In genomic region chr16:16207935-16208334, GRCh38 we compare ENCODE assay signal across 5 cellular contexts. TPM values are rescaled to one million over a fixed set of nuclear protein-coding genes. Genes with fewer than 3 reads are reported as not detected.
"Had no signal": no experiment of that assay in that cellular context is flagged by ENCODE, and none has a peak within 500 bp of the region (broad histone marks: within the 10 kb centered on the region; RNA-seq: fewer than 3 reads in every experiment).

No MANE protein-coding gene starts in this region.

RNA-seq across cellular contexts. Expression of gene ABCC6, which starts 15.4 kb away (rescaled TPM):
- total RNA-seq: activated B cell treated with CpG ODN at 0.5 μM for 24 hours; activated CD4-positive, alpha-beta T cell treated with anti-CD3 and anti-CD28 coated beads, Interleukin-2, amount 10 ng/mL, durations not matched to agents 24 days and 14 days; activated T-helper 1 cell treated with anti-CD3 and anti-CD28 coated beads, Interleukin-12 subunit alpha, Interleukin-12 subunit beta, Interleukin-2, Interleukin-4 antibody, amounts not matched to agents 30 ng/mL and 10 ng/mL and 1 ng/mL, durations not matched to agents 14 hours and 24 hours and 36 hours; MCF 10A; SK-MEL-5 had no signal
